In genomic region chr11:102343789-102344188, GRCh38 we compare ENCODE assay signal across 25 cellular contexts. TPM values are rescaled to one million over a fixed set of nuclear protein-coding genes. Genes with fewer than 3 reads are reported as not detected.
DNase-seq lines count a peak whose midpoint lies in the region; ATAC-seq, FAIRE-seq and TF ChIP-seq lines count a peak whose summit lies in the region.
"Had no signal": no experiment of that assay in that cellular context is flagged by ENCODE, and none has a peak within 500 bp of the region (broad histone marks: within the 10 kb centered on the region; RNA-seq: fewer than 3 reads in every experiment).

No MANE protein-coding gene starts in this region.

- no peak overlapping the region for H4K91ac ChIP-seq in mesenchymal stem cell (ENCODE audit: low read length)

- no peak overlapping the region for H4K8ac ChIP-seq in mesenchymal stem cell (ENCODE audit: low read length)

- FAIRE-seq in bronchial epithelial cell (lab: Jason Lieb, UNC): no peak
- FAIRE-seq: GM18507, keratinocyte had no signal

- no peak overlapping the region for H3K23ac ChIP-seq in mesenchymal stem cell (ENCODE audit: low read length in 2 of 2)

- H3K14ac ChIP-seq in mesenchymal stem cell (ENCODE audit: low read length in 2 of 2): no peak overlapping the region

- no peak overlapping the region for H3K4ac ChIP-seq in mesenchymal stem cell (ENCODE audit: low read depth in 1 of 2, low read length in 2 of 2)

- no peak overlapping the region for H2BK5ac ChIP-seq in mesenchymal stem cell (ENCODE audit: low read depth, low read length, poor library complexity, severe bottlenecking)

- no peak overlapping the region for H2AK5ac ChIP-seq in mesenchymal stem cell (ENCODE audit: low read length, severe bottlenecking)

- no peak for TF ChIP-seq CTCF in HEK293 (tag by site-specific recombination; IDR thresholded peaks at IDR 0.05)
- no peak for TF ChIP-seq CTCF in bronchial epithelial cell (IDR thresholded peaks at IDR 0.05; ENCODE audit: insufficient read depth, low read length, severe bottlenecking)

- no peak overlapping the region for H3K4me2 ChIP-seq in mesenchymal stem cell (ENCODE audit: low read length, poor library complexity, severe bottlenecking)

- H3K27me3 ChIP-seq in bronchial epithelial cell (ENCODE audit: control insufficient read depth, insufficient read depth, low read length) (no peaks in the 10 kb centered on the region), mesenchymal stem cell (ENCODE audit: control insufficient read depth in 1 of 2, insufficient read depth in 1 of 2, low read length in 2 of 2) (no peaks in the 10 kb centered on the region)
- H3K27me3 ChIP-seq: BE2C, dorsolateral prefrontal cortex, gastrocnemius medialis, testis, vagina had no signal

- H3K79me1 ChIP-seq in mesenchymal stem cell (replicated peaks; ENCODE audit: low read length, poor library complexity, severe bottlenecking): no peaks in the 10 kb centered on the region

- no peak for ATAC-seq in HG03139 (IDR thresholded peaks at IDR 0.05; ENCODE audit: unreplicated experiment)
- ATAC-seq: activated T-cell treated with anti-CD3 and anti-CD28 coated beads, Interleukin-2, amount 50 U/mL, for 4 hours; gastrocnemius medialis; lower lobe of right lung had no signal

- H2BK120ac ChIP-seq in mesenchymal stem cell (ENCODE audit: low read depth, low read length): no peak overlapping the region

- H2BK15ac ChIP-seq in mesenchymal stem cell (ENCODE audit: low read depth, poor library complexity, severe bottlenecking): no peak overlapping the region

- peak; percentile 64 for DNase-seq in EH (ENCODE audit: low read depth)
- peak; percentile 61 for DNase-seq in bronchial epithelial cell (ENCODE audit: low read depth)
- DNase-seq in mesenchymal stem cell: peak; percentile 16
- no peak for DNase-seq in GF-D8 (lab: John Stamatoyannopoulos, UW)
- DNase-seq in DMS153 treated with DMSO at 0.1 percent for 48 hours (lab: John Stamatoyannopoulos, UW; ENCODE audit: unreplicated experiment): no peak
- DNase-seq: activated CD8-positive, alpha-beta memory T cell treated with anti-CD3 and anti-CD28 coated beads for 24 hours; activated naive CD4-positive, alpha-beta T cell treated with anti-CD3 and anti-CD28 coated beads, Interleukin-2, amount 10 ng/mL, durations not matched to agents 7 days and 5 days; activated T-cell treated with anti-CD3 and anti-CD28 coated beads, Interleukin-2, amount 50 U/mL, for 4 hours; anterior cingulate cortex; BE2C; dorsolateral prefrontal cortex; gastrocnemius medialis; H7; hypothalamus; KG1; lower lobe of right lung; NCI-H1694; NCI-H82; testis had no signal

- no peak overlapping the region for H3K18ac ChIP-seq in mesenchymal stem cell (ENCODE audit: low read depth in 1 of 2, low read length in 2 of 2)

- POLR2A ChIA-PET in HEK293 (lab: Yijun Ruan, JAX): no interaction called here

- H2AFZ ChIP-seq in mesenchymal stem cell (ENCODE audit: low read depth, low read length): no peak overlapping the region

- no peaks in the 10 kb centered on the region for H3K9me3 ChIP-seq in HEK293 (ENCODE audit: control insufficient read depth, insufficient read depth, low read depth, low read length)
- no peaks in the 10 kb centered on the region for H3K9me3 ChIP-seq in mesenchymal stem cell (ENCODE audit: control insufficient read depth, low read length)
- H3K9me3 ChIP-seq: BE2C, gastrocnemius medialis, lower lobe of right lung, prostate gland, testis, vagina had no signal

- no peak overlapping the region for H2BK12ac ChIP-seq in mesenchymal stem cell (ENCODE audit: low read length in 2 of 2)

- CTCF ChIA-PET in HEK293 (lab: Yijun Ruan, JAX): interaction anchor here (0.6 to 2.1 kb wide), 10 partner anchors 50 to 865 kb away, joined by 3 to 12 read pairs (median 4); no protein-coding TSS in a partner anchor

- H3K4me1 ChIP-seq in HEK293 (ENCODE audit: control insufficient read depth, insufficient read depth, low read length) (no peaks in the 10 kb centered on the region), mesenchymal stem cell (ENCODE audit: control insufficient read depth, insufficient read depth, low read depth, low read length) (no peaks in the 10 kb centered on the region)
- H3K4me1 ChIP-seq: prostate gland had no signal

- H3K27ac ChIP-seq in HEK293 (ENCODE audit: extremely low read depth, low read depth, low read length) (no peak overlapping the region), mesenchymal stem cell (ENCODE audit: low read length, poor library complexity, severe bottlenecking) (no peak overlapping the region)
- H3K27ac ChIP-seq: dorsolateral prefrontal cortex, gastrocnemius medialis, lower lobe of right lung, prostate gland, testis, vagina had no signal

- 50% methylated on average over 1 of the region's 1 CpG for WGBS in mesenchymal stem cell

- H3K36me3 ChIP-seq in HEK293 (ENCODE audit: control insufficient read depth in 2 of 2, insufficient read depth in 1 of 2, low read length in 2 of 2) (no peaks in the 10 kb centered on the region), bronchial epithelial cell (ENCODE audit: control insufficient read depth, insufficient read depth, low read length) (no peaks in the 10 kb centered on the region), mesenchymal stem cell (ENCODE audit: control insufficient read depth in 1 of 2, insufficient read depth in 2 of 2, low read depth in 1 of 2, low read length in 2 of 2) (no peaks in the 10 kb centered on the region)
- H3K36me3 ChIP-seq: BE2C, gastrocnemius medialis, prostate gland, vagina had no signal

- H3K4me3 ChIP-seq in HEK293 (ENCODE audit: low read depth, low read length) (no peak overlapping the region), bronchial epithelial cell (ENCODE audit: low read depth, low read length) (no peak overlapping the region), mesenchymal stem cell (ENCODE audit: insufficient read depth in 1 of 2, low read depth in 1 of 2, low read length in 2 of 2) (no peak overlapping the region)
- H3K4me3 ChIP-seq: dorsolateral prefrontal cortex, gastrocnemius medialis, lower lobe of right lung, prostate gland, testis, vagina had no signal

- no peak overlapping the region for H3K9ac ChIP-seq in mesenchymal stem cell (ENCODE audit: low read length)

TF ChIP-seq in HEK293, 187 proteins besides CTCF, POLR2A, EP300 and RAD21:
- TF ChIP-seq ZNF664 (tag by site-specific recombination; IDR thresholded peaks at IDR 0.05) (peak; percentile 80), ZNF2 (tag by site-specific recombination; IDR thresholded peaks at IDR 0.05) (no peak), ZNF19 (tag by site-specific recombination; IDR thresholded peaks at IDR 0.05; ENCODE audit: low read depth) (no peak), IKZF3 (tag by site-specific recombination; IDR thresholded peaks at IDR 0.05) (no peak)
TF ChIP-seq in HEK293: peak in this region for 1.

RNA-seq across cellular contexts. Expression of gene BIRC2, which starts 3.2 kb away (rescaled TPM):
- 56.6 and 58.8 TPM in 2 replicates for total RNA-seq in bronchial epithelial cell
- 36.2 TPM for polyA plus RNA-seq in mesenchymal stem cell (2013, experiment 1 of 2)
- polyA plus RNA-seq in mesenchymal stem cell (2013, experiment 2 of 2): 37.6 TPM

RNA-seq across cellular contexts. Expression of gene BIRC3, which starts 26.5 kb away (rescaled TPM):
- 1.3 and 1.4 TPM in 2 replicates for total RNA-seq in bronchial epithelial cell
- 0.22 TPM for polyA plus RNA-seq in mesenchymal stem cell (2013, experiment 1 of 2)
- polyA plus RNA-seq in mesenchymal stem cell (2013, experiment 2 of 2): 0.19 TPM

Comparison
In these comparisons a context has a peak if more than half of its experiments do, and no peak if none do; other contexts are left out.
1. DNase-seq: peak in EH (single experiment), bronchial epithelial cell (single experiment) and mesenchymal stem cell (single experiment); none in GF-D8 (single experiment) and DMS153 treated with DMSO at 0.1 percent for 48 hours (single experiment).